Comparison of ENCODE assay signal across 2 cellular contexts in the genomic region with DNA sequence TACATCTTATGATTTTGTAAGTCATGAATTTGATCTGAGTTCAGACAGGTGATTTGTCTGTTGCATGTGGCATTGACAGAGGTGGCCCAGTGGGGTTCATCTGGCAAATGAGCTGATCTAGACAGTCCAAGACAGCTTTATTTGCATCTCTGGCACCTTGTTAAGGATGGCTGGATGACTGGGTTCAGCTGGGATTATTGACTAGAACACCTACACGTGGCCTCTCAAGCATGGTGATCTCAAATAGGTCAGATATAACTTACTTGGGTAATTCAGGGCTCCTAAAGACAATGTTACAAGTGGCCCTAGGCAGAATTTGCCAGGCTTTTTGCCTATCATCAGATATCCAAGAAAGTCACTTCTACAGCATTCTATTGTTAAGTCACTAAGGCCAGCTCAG.
TF ChIP-seq lines count a peak whose summit lies in the region.

No MANE protein-coding gene starts in this region.

TF ChIP-seq in SK-N-SH, 30 proteins besides CTCF, POLR2A, EP300 and RAD21:
- TF ChIP-seq GATA2 (CRISPR knock-in tag; IDR thresholded peaks at IDR 0.05) (no peak), POLR2AphosphoS5 (IDR thresholded peaks at IDR 0.05; ENCODE audit: low read depth, low read length) (no peak), JUND (IDR thresholded peaks at IDR 0.05) (no peak)
TF ChIP-seq in SK-N-SH: peak in this region for 0.

TF ChIP-seq in SK-N-SH treated with all-trans-retinoic acid at 6 μM for 48 hours, 23 proteins besides CTCF, POLR2A, EP300 and RAD21:
- TF ChIP-seq ZNF70 (CRISPR knock-in tag; IDR thresholded peaks at IDR 0.05): no peak
- TF ChIP-seq CSDC2 (CRISPR knock-in tag; IDR thresholded peaks at IDR 0.05): no peak
- no peak for TF ChIP-seq OSR1 (CRISPR knock-in tag; IDR thresholded peaks at IDR 0.05)
- TF ChIP-seq TCF4 (CRISPR knock-in tag; IDR thresholded peaks at IDR 0.05; ENCODE audit: borderline replicate concordance): no peak
- no peak for TF ChIP-seq TOX (CRISPR knock-in tag; IDR thresholded peaks at IDR 0.05; ENCODE audit: borderline replicate concordance)
- no peak for TF ChIP-seq PPARA (CRISPR knock-in tag; IDR thresholded peaks at IDR 0.05; ENCODE audit: borderline replicate concordance)
- TF ChIP-seq, protein P1, sequence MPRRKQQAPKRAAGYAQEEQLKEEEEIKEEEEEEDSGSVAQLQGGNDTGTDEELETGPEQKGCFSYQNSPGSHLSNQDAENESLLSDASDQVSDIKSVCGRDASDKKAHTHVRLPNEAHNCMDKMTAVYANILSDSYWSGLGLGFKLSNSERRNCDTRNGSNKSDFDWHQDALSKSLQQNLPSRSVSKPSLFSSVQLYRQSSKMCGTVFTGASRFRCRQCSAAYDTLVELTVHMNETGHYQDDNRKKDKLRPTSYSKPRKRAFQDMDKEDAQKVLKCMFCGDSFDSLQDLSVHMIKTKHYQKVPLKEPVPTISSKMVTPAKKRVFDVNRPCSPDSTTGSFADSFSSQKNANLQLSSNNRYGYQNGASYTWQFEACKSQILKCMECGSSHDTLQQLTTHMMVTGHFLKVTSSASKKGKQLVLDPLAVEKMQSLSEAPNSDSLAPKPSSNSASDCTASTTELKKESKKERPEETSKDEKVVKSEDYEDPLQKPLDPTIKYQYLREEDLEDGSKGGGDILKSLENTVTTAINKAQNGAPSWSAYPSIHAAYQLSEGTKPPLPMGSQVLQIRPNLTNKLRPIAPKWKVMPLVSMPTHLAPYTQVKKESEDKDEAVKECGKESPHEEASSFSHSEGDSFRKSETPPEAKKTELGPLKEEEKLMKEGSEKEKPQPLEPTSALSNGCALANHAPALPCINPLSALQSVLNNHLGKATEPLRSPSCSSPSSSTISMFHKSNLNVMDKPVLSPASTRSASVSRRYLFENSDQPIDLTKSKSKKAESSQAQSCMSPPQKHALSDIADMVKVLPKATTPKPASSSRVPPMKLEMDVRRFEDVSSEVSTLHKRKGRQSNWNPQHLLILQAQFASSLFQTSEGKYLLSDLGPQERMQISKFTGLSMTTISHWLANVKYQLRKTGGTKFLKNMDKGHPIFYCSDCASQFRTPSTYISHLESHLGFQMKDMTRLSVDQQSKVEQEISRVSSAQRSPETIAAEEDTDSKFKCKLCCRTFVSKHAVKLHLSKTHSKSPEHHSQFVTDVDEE (CRISPR knock-in tag; IDR thresholded peaks at IDR 0.05): no peak
- no peak for TF ChIP-seq SNAI2 (CRISPR knock-in tag; IDR thresholded peaks at IDR 0.05)
- no peak for TF ChIP-seq ZFP30 (CRISPR knock-in tag; IDR thresholded peaks at IDR 0.05)
- no peak for TF ChIP-seq ISL1 (CRISPR knock-in tag; IDR thresholded peaks at IDR 0.05)
- TF ChIP-seq ZFP3 (CRISPR knock-in tag; IDR thresholded peaks at IDR 0.05): no peak
- TF ChIP-seq ARNTL (CRISPR knock-in tag; IDR thresholded peaks at IDR 0.05; ENCODE audit: borderline replicate concordance, low read depth): no peak
- no peak for TF ChIP-seq BACH2 (CRISPR knock-in tag; IDR thresholded peaks at IDR 0.05; ENCODE audit: borderline replicate concordance)
- no peak for TF ChIP-seq ZC3H10 (CRISPR knock-in tag; IDR thresholded peaks at IDR 0.05)
- TF ChIP-seq, protein P2, sequence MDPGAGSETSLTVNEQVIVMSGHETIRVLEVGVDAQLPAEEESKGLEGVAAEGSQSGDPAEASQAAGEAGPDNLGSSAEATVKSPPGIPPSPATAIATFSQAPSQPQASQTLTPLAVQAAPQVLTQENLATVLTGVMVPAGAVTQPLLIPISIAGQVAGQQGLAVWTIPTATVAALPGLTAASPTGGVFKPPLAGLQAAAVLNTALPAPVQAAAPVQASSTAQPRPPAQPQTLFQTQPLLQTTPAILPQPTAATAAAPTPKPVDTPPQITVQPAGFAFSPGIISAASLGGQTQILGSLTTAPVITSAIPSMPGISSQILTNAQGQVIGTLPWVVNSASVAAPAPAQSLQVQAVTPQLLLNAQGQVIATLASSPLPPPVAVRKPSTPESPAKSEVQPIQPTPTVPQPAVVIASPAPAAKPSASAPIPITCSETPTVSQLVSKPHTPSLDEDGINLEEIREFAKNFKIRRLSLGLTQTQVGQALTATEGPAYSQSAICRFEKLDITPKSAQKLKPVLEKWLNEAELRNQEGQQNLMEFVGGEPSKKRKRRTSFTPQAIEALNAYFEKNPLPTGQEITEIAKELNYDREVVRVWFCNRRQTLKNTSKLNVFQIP (CRISPR knock-in tag; IDR thresholded peaks at IDR 0.05; ENCODE audit: borderline replicate concordance, low read depth): no peak
- TF ChIP-seq ZNF8 (CRISPR knock-in tag; IDR thresholded peaks at IDR 0.05): no peak
- TF ChIP-seq, protein P3, sequence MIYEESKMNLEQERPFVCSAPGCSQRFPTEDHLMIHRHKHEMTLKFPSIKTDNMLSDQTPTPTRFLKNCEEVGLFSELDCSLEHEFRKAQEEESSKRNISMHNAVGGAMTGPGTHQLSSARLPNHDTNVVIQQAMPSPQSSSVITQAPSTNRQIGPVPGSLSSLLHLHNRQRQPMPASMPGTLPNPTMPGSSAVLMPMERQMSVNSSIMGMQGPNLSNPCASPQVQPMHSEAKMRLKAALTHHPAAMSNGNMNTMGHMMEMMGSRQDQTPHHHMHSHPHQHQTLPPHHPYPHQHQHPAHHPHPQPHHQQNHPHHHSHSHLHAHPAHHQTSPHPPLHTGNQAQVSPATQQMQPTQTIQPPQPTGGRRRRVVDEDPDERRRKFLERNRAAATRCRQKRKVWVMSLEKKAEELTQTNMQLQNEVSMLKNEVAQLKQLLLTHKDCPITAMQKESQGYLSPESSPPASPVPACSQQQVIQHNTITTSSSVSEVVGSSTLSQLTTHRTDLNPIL (CRISPR knock-in tag; IDR thresholded peaks at IDR 0.05; ENCODE audit: low read depth): no peak
- TF ChIP-seq, protein P4, sequence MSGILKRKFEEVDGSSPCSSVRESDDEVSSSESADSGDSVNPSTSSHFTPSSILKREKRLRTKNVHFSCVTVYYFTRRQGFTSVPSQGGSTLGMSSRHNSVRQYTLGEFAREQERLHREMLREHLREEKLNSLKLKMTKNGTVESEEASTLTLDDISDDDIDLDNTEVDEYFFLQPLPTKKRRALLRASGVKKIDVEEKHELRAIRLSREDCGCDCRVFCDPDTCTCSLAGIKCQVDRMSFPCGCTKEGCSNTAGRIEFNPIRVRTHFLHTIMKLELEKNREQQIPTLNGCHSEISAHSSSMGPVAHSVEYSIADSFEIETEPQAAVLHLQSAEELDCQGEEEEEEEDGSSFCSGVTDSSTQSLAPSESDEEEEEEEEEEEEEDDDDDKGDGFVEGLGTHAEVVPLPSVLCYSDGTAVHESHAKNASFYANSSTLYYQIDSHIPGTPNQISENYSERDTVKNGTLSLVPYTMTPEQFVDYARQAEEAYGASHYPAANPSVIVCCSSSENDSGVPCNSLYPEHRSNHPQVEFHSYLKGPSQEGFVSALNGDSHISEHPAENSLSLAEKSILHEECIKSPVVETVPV (CRISPR knock-in tag; IDR thresholded peaks at IDR 0.05): no peak
- TF ChIP-seq, protein P5, sequence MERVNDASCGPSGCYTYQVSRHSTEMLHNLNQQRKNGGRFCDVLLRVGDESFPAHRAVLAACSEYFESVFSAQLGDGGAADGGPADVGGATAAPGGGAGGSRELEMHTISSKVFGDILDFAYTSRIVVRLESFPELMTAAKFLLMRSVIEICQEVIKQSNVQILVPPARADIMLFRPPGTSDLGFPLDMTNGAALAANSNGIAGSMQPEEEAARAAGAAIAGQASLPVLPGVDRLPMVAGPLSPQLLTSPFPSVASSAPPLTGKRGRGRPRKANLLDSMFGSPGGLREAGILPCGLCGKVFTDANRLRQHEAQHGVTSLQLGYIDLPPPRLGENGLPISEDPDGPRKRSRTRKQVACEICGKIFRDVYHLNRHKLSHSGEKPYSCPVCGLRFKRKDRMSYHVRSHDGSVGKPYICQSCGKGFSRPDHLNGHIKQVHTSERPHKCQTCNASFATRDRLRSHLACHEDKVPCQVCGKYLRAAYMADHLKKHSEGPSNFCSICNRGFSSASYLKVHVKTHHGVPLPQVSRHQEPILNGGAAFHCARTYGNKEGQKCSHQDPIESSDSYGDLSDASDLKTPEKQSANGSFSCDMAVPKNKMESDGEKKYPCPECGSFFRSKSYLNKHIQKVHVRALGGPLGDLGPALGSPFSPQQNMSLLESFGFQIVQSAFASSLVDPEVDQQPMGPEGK (CRISPR knock-in tag; IDR thresholded peaks at IDR 0.05; ENCODE audit: borderline replicate concordance): no peak
